In the genomic region with DNA sequence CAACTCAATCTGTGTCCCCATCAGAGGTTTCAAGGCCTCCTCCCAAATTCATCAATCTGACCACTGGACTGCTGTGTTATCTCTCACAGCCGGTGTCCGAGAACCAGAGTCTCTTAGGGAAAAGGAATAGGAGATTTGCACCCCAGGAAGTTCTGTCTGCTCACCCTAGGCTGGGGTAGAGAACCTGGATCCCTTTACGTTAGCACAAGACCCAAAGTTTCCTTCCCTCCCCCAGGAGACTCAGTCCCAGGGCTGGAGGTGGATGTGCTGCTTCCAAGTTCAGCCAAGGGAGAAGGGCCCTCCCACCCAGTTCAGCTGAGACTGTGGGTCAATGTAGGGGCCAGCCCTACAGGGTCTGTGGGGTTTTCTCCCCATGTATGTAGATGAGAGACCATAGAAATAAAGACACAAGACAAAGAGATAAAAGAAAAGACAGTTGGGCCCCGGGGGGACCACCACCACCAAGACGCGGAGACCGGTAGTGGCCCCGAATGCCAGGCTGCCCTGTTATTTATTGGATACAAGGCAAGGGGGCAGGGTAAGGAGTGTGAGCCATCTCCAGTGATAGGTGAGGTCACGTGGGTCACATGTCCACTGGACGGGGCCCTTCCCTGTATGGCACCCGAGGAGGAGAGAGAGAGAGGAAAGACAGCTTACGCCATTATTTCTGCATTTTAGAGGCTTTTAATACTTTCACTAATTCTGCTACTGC, we compare ENCODE assay signal across 8 cellular contexts. TPM values are rescaled to one million over a fixed set of nuclear protein-coding genes. Genes with fewer than 3 reads are reported as not detected.
DNase-seq lines count a peak whose midpoint lies in the region; ATAC-seq and TF ChIP-seq lines count a peak whose summit lies in the region.

No MANE protein-coding gene starts in this region.

- no peak overlapping the region for H3K27ac ChIP-seq in CD4-positive, alpha-beta T cell (ENCODE audit: low read depth, low read length)
- H3K27ac ChIP-seq in mammary epithelial cell (ENCODE audit: insufficient read depth, low read depth, low read length) (no peak overlapping the region), neural progenitor cell (no peak overlapping the region), transverse colon (no peak overlapping the region)

- H3K9ac ChIP-seq in mammary epithelial cell (ENCODE audit: insufficient read depth, low read length) (no peak overlapping the region), neural progenitor cell (no peak overlapping the region)

- DNase-seq in CD4-positive, alpha-beta T cell = no peak
- no peak for DNase-seq in mammary epithelial cell
- no peak for DNase-seq in neural progenitor cell (ENCODE audit: low spot score)
- no peak for DNase-seq in transverse colon

- TF ChIP-seq POLR2A in GM18505 (IDR thresholded peaks at IDR 0.05; ENCODE audit: borderline replicate concordance, extremely low read depth, insufficient read depth, insufficient read length) (no peak), transverse colon (IDR thresholded peaks at IDR 0.05) (no peak)

- ATAC-seq in CD4-positive, alpha-beta T cell (ENCODE audit: poor library complexity) = no peak
- no peak for ATAC-seq in GM18907 (IDR thresholded peaks at IDR 0.05; ENCODE audit: unreplicated experiment)
- no peak for ATAC-seq in GM18505 (IDR thresholded peaks at IDR 0.05; ENCODE audit: unreplicated experiment)
- no peak for ATAC-seq in HG03039 (IDR thresholded peaks at IDR 0.05; ENCODE audit: unreplicated experiment)

- H2AFZ ChIP-seq in mammary epithelial cell (ENCODE audit: low read depth, low read length) = peak overlapping the region; percentile 85
- peak overlapping the region; percentile 95 for H2AFZ ChIP-seq in neural progenitor cell (replicated peaks)

- H3K27ac Mint-ChIP-seq in CD4-positive, alpha-beta T cell = peak overlapping the region; percentile 56
- H3K27ac Mint-ChIP-seq in IgD-negative memory B cell (peak overlapping the region in 1 of 3 donors; percentile 83), neural progenitor cell (no peak overlapping the region)

- CTCF ChIA-PET in CD4-positive, alpha-beta T cell (lab: Charles Lee) = interaction anchor here (1.0 to 3.2 kb wide), 4 partner anchors 16 to 107 kb away, joined by 3 to 26 read pairs (median 3); no protein-coding TSS in a partner anchor
- CTCF ChIA-PET in mammary epithelial cell (lab: Charles Lee; ENCODE audit: low non-redundant PET) = no interaction called here

- BruUV-seq in mammary epithelial cell (replicated peaks; lab: Mats Ljungman, UMichigan) = no TSS peak

- POLR2A ChIA-PET in CD4-positive, alpha-beta T cell (lab: Charles Lee) = interaction anchor here (1.0 to 1.4 kb wide), 4 partner anchors 31 to 98 kb away, joined by 4 to 5 read pairs (median 4); partner anchors contain the start of gene ZNF213

- H3K4me2 ChIP-seq in mammary epithelial cell (ENCODE audit: insufficient read depth, low read depth, low read length) (peak overlapping the region; percentile 53), neural progenitor cell (peak overlapping the region; percentile 63)

- no peaks in the 10 kb centered on the region for H3K79me2 ChIP-seq in mammary epithelial cell (ENCODE audit: insufficient read depth, low read length)
- no peaks in the 10 kb centered on the region for H3K79me2 ChIP-seq in neural progenitor cell (ENCODE audit: low read depth)

- peaks cover 7% of the 10 kb centered on the region for H3K27me3 ChIP-seq in CD4-positive, alpha-beta T cell (ENCODE audit: control insufficient read depth, insufficient read depth, low read length)
- peaks cover under 1% of the 10 kb centered on the region for H3K27me3 ChIP-seq in mammary epithelial cell (ENCODE audit: insufficient read depth, low read length)
- peaks cover 42% of the 10 kb centered on the region for H3K27me3 ChIP-seq in neural progenitor cell
- peaks cover 39% of the 10 kb centered on the region for H3K27me3 ChIP-seq in transverse colon

- H3K4me1 ChIP-seq in mammary epithelial cell (ENCODE audit: insufficient read depth, low read length) (no peaks in the 10 kb centered on the region), neural progenitor cell (peaks cover 2% of the 10 kb centered on the region), transverse colon (peaks cover 0 to 9% (median 3%) of the 10 kb centered on the region in 4 donors)

- TF ChIP-seq EP300 in transverse colon (IDR thresholded peaks at IDR 0.05; ENCODE audit: low read depth) = no peak

- dilution Hi-C loops in mammary epithelial cell (cut with HindIII; ENCODE audit: low sequenced_read_pairs) = no loop called here

- H3K4me3 ChIP-seq in mammary epithelial cell (replicated peaks in 1 of 3; ENCODE audit: insufficient read depth in 1 of 3, low read depth in 2 of 3, low read length in 3 of 3) (no peak overlapping the region), neural progenitor cell (peak overlapping the region; percentile 11), transverse colon (peak overlapping the region in 2 of 4 donors; percentile 13 to 37)

- no peaks in the 10 kb centered on the region for H4K20me1 ChIP-seq in mammary epithelial cell (ENCODE audit: insufficient read depth, low read length)
- H4K20me1 ChIP-seq in neural progenitor cell (ENCODE audit: low read depth) = no peaks in the 10 kb centered on the region

- H3K36me3 Mint-ChIP-seq in CD4-positive, alpha-beta T cell (ENCODE audit: low read depth) = no peaks in the 10 kb centered on the region
- H3K36me3 Mint-ChIP-seq in IgD-negative memory B cell = no peaks in the 10 kb centered on the region
- H3K36me3 Mint-ChIP-seq in neural progenitor cell = no peaks in the 10 kb centered on the region

- peaks cover 11% of the 10 kb centered on the region for H3K4me1 Mint-ChIP-seq in CD4-positive, alpha-beta T cell (ENCODE audit: low read depth)
- H3K4me1 Mint-ChIP-seq in IgD-negative memory B cell (peaks cover 2 to 5% (median 4%) of the 10 kb centered on the region in 3 donors), neural progenitor cell (peaks cover 3% of the 10 kb centered on the region)

- in situ Hi-C loops in mammary epithelial cell (cut with MboI; ENCODE audit: low sequenced_read_pairs in 2 of 2) (no loop called here), transverse colon (cut with MboI; ENCODE audit: low pct_ligation_motif_present in 1 of 4, low pct_unique_long_range_greater_than_20kb in 1 of 4, low sequenced_read_pairs in 3 of 4) (no loop called here)

- peak overlapping the region; percentile 74 for H3K4me3 Mint-ChIP-seq in CD4-positive, alpha-beta T cell
- H3K4me3 Mint-ChIP-seq in IgD-negative memory B cell = peak overlapping the region; percentile 54 to 88 (median 77)
- peak overlapping the region; percentile 34 for H3K4me3 Mint-ChIP-seq in neural progenitor cell

- no peaks in the 10 kb centered on the region for H3K9me3 Mint-ChIP-seq in CD4-positive, alpha-beta T cell
- H3K9me3 Mint-ChIP-seq in IgD-negative memory B cell (no peaks in the 10 kb centered on the region), neural progenitor cell (no peaks in the 10 kb centered on the region)

- no peak for TF ChIP-seq CTCF in CD4-positive, alpha-beta T cell (IDR thresholded peaks at IDR 0.05)
- TF ChIP-seq CTCF in mammary epithelial cell (conservative IDR thresholded peaks at IDR 0.05 in 1 of 2, IDR thresholded peaks at IDR 0.05 in 1 of 2; ENCODE audit: extremely low read depth in 1 of 2, insufficient read depth in 1 of 2, low read depth in 1 of 2, low read length in 2 of 2) (no peak), neural progenitor cell (IDR thresholded peaks at IDR 0.05) (no peak), transverse colon (IDR thresholded peaks at IDR 0.05) (no peak)

- peaks cover 5% of the 10 kb centered on the region for H3F3A ChIP-seq in neural progenitor cell (ENCODE audit: low read depth)

- WGBS in mammary epithelial cell (ENCODE audit: low coverage, missing lambda C conversion rate) = 76% methylated on average over 10 of the region's 12 CpGs
- 81 to 84% methylated on average over 8 to 12 of the region's 12 CpGs for WGBS in transverse colon (ENCODE audit: low coverage in 1 of 2), 2 donors

- H3K36me3 ChIP-seq in mammary epithelial cell (ENCODE audit: insufficient read depth, low read length) (no peaks in the 10 kb centered on the region), neural progenitor cell (no peaks in the 10 kb centered on the region), transverse colon (no peaks in the 10 kb centered on the region)

- H3K27me3 Mint-ChIP-seq in CD4-positive, alpha-beta T cell = no peaks in the 10 kb centered on the region
- H3K27me3 Mint-ChIP-seq in IgD-negative memory B cell (peaks cover 9% of the 10 kb centered on the region), neural progenitor cell (ENCODE audit: insufficient read depth, low read depth) (peaks cover 14% of the 10 kb centered on the region)

- H3K9me3 ChIP-seq in CD4-positive, alpha-beta T cell (ENCODE audit: control insufficient read depth, low read length) = no peaks in the 10 kb centered on the region
- H3K9me3 ChIP-seq in mammary epithelial cell (replicated peaks; ENCODE audit: insufficient read depth, low read length) = no peaks in the 10 kb centered on the region
- H3K9me3 ChIP-seq in neural progenitor cell (ENCODE audit: low read depth) = no peaks in the 10 kb centered on the region
- no peaks in the 10 kb centered on the region for H3K9me3 ChIP-seq in transverse colon

- intact Hi-C loops in CD4-positive, alpha-beta T cell (cut with DNase I, micrococcal nuclease) = loop anchor here in 1 of 2 experiments (1.0 to 5.0 kb wide), 4 partner anchors 34 to 292 kb away; no protein-coding TSS in a partner anchor
- intact Hi-C loops in mammary epithelial cell (cut with micrococcal nuclease) (loop anchor here (1.0 kb wide), 1 partner anchor 106 kb away; no protein-coding TSS in a partner anchor), transverse colon (cut with DNase I; ENCODE audit: low total_unique reads) (loop anchor here (10.0 kb wide), 1 partner anchor 110 kb away; no protein-coding TSS in a partner anchor)

RNA-seq across cellular contexts. Expression of gene OR1F1, which starts 22.7 kb away (rescaled TPM):
- not detected for total RNA-seq in CD4-positive, alpha-beta T cell
- polyA plus RNA-seq in IgD-negative memory B cell (not detected), mammary epithelial cell (0.54 TPM)
- total RNA-seq in mammary epithelial cell (not detected), neural progenitor cell (ENCODE audit: low replicate concordance) (not detected in 2 replicates), transverse colon (not detected)
- not detected for polyA minus RNA-seq in mammary epithelial cell

RNA-seq across cellular contexts. Expression of gene ZNF213, which starts 30.4 kb away (rescaled TPM):
- 1 to 10 TPM; 1.6 to 2.2 TPM for total RNA-seq in CD4-positive, alpha-beta T cell
- polyA plus RNA-seq in IgD-negative memory B cell (1.9 TPM), mammary epithelial cell (0.78 TPM)
- total RNA-seq in mammary epithelial cell (10 to 100 TPM in 1 of 2 donors, 1 to 10 TPM in 1; 7.7 to 10.8 TPM), neural progenitor cell (ENCODE audit: low replicate concordance) (1.3 and 4.0 TPM in 2 replicates), transverse colon (10 to 100 TPM; 12.1 to 64.3 (median 16.1) TPM)
- polyA minus RNA-seq in mammary epithelial cell = 6.5 TPM

RNA-seq across cellular contexts. Expression of gene ZNF205, which starts 52.9 kb away (rescaled TPM):
- total RNA-seq in CD4-positive, alpha-beta T cell = not detected
- polyA plus RNA-seq in IgD-negative memory B cell (not detected), mammary epithelial cell (9.8 TPM)
- total RNA-seq in mammary epithelial cell (10 to 100 TPM; 14.8 to 19.2 TPM), neural progenitor cell (ENCODE audit: low replicate concordance) (5.4 and 19.6 TPM in 2 replicates), transverse colon (10 to 100 TPM in 3 of 4 donors, 1 to 10 TPM in 1; 5.2 to 16.3 (median 15.5) TPM)
- polyA minus RNA-seq in mammary epithelial cell = 6.7 TPM
